In the genomic region with DNA sequence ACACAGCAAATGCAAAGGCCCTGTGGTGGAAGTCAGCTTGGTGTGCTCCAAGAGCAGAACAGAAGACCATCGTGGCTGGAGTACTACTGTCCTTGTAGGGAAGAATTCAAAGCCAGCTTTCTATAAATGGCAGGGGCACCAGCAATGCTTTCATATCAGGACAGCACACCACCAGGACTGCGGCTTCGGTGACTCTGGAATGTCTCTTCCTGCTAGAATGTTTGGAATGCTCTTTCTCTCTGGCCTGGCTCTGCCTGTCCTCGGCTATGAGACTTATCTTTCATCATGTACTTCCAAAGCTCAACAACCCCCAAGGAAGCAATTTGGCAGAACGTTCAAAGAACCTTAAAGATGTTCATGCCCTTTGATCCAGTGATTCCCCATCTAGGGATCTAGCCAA, we compare ENCODE assay signal across 30 cellular contexts. TPM values are rescaled to one million over a fixed set of nuclear protein-coding genes. Genes with fewer than 3 reads are reported as not detected.
A peak's percentile ranks its signal among the peaks of the same experiment; 100 is the strongest.
DNase-seq lines count a peak whose midpoint lies in the region; ATAC-seq, FAIRE-seq and TF ChIP-seq lines count a peak whose summit lies in the region.
"Had no signal": no experiment of that assay in that cellular context is flagged by ENCODE, and none has a peak within 500 bp of the region (broad histone marks: within the 10 kb centered on the region; RNA-seq: fewer than 3 reads in every experiment).

No MANE protein-coding gene starts in this region.

- no peak overlapping the region for H2BK20ac ChIP-seq in H9 (ENCODE audit: low read depth, low read length, poor library complexity, severe bottlenecking)

- H2AFZ ChIP-seq in H9 (ENCODE audit: low read length) (no peak overlapping the region), K562 (ENCODE audit: low read depth, low read length) (no peak overlapping the region)

- no peak overlapping the region for H2BK5ac ChIP-seq in H9 (ENCODE audit: insufficient read length, low read length)
- no peak overlapping the region for H2BK5ac ChIP-seq in mesendoderm (ENCODE audit: low read length)

- no peak overlapping the region for H3K4me3 Mint-ChIP-seq in H9
- H3K4me3 Mint-ChIP-seq: activated CD4-positive, alpha-beta T cell treated with anti-CD3 and anti-CD28 coated beads, Interleukin-2, amount 10 ng/mL, durations not matched to agents 24 days and 14 days; activated T-cell treated with anti-CD3 and anti-CD28 coated beads, Interleukin-2, amount 50 U/mL, for 24 hours; CD4-positive, alpha-beta memory T cell; HFFc6; stimulated activated naive B cell treated with anti-CD40 and anti-IgM and Interleukin-4, amounts not matched to agents 10 μg/mL and 1 μg/mL and 100 μg/mL, for 72 hours had no signal

- H3K79me2 ChIP-seq in H9 (ENCODE audit: insufficient read depth, low read length) (no peaks in the 10 kb centered on the region), K562 (ENCODE audit: control insufficient read depth, insufficient read depth, low read length) (no peaks in the 10 kb centered on the region), mesendoderm (ENCODE audit: control insufficient read depth, insufficient read depth, low read length) (no peaks in the 10 kb centered on the region)

- intact Hi-C loops in K562 (cut with micrococcal nuclease) = no loop called here

- peaks cover 0 to 2% of the 10 kb centered on the region in 2 experiments; a peak in 1 of 5 replicates for H3K9me3 Mint-ChIP-seq in H9
- H3K9me3 Mint-ChIP-seq: activated CD4-positive, alpha-beta T cell treated with anti-CD3 and anti-CD28 coated beads, Interleukin-2, amount 10 ng/mL, durations not matched to agents 24 days and 14 days; activated T-cell treated with anti-CD3 and anti-CD28 coated beads, Interleukin-2, amount 50 U/mL, for 24 hours; HFFc6 had no signal

- no peak overlapping the region for H3K4me3 ChIP-seq in K562
- no peak overlapping the region for H3K4me3 ChIP-seq in mesendoderm (ENCODE audit: low read length)
- H3K4me3 ChIP-seq in MG63 = no peak overlapping the region
- H3K4me3 ChIP-seq: body of pancreas, prostate gland, sigmoid colon, suprapubic skin had no signal

- no peak overlapping the region for H3K23ac ChIP-seq in H9 (ENCODE audit: insufficient read length, low read depth, low read length)
- H3K23ac ChIP-seq in mesendoderm (ENCODE audit: low read length) = no peak overlapping the region

- H3K14ac ChIP-seq in H9 (ENCODE audit: insufficient read depth, low read length) = no peak overlapping the region

- H3K79me1 ChIP-seq in H9 (ENCODE audit: insufficient read depth, low read depth, low read length, poor library complexity, severe bottlenecking) = no peaks in the 10 kb centered on the region
- H3K79me1 ChIP-seq in mesendoderm (ENCODE audit: low read length) = no peaks in the 10 kb centered on the region

- H4K8ac ChIP-seq in H9 (replicated peaks; ENCODE audit: insufficient read length, low read depth, low read length) = no peak overlapping the region
- no peak overlapping the region for H4K8ac ChIP-seq in mesendoderm (ENCODE audit: low read depth, low read length)

- CTCF ChIA-PET in K562 (lab: Yijun Ruan, JAX; ENCODE audit: low intra/inter-chr PET ratio) = no interaction called here

- H2AK5ac ChIP-seq in H9 (ENCODE audit: insufficient read length, low read length) (no peak overlapping the region), mesendoderm (ENCODE audit: low read length) (no peak overlapping the region)

- H2BK120ac ChIP-seq in H9 (ENCODE audit: low read depth, low read length, poor library complexity, severe bottlenecking) = no peak overlapping the region
- H2BK120ac ChIP-seq in mesendoderm (ENCODE audit: low read depth, low read length) = no peak overlapping the region

- H3K4me2 ChIP-seq in H9 (ENCODE audit: insufficient read depth, insufficient read length, low read length) (no peak overlapping the region), K562 (ENCODE audit: insufficient read depth, low read length) (no peak overlapping the region), mesendoderm (ENCODE audit: low read length) (no peak overlapping the region)

- H3K9ac ChIP-seq in H9 (ENCODE audit: extremely low read depth, insufficient read length, low read length) (no peak overlapping the region), K562 (ENCODE audit: insufficient read depth in 1 of 2, low read depth in 2 of 2, low read length in 2 of 2) (no peak overlapping the region), mesendoderm (ENCODE audit: low read length) (no peak overlapping the region)

- TF ChIP-seq RAD21 in K562 (CRISPR knock-in tag; conservative IDR thresholded peaks at IDR 0.05 in 1 of 2, IDR thresholded peaks at IDR 0.05 in 1 of 2) = no peak

- in situ Hi-C loops in K562 (cut with MboI) (no loop called here), GM13977 (cut with MboI; ENCODE audit: low pct_unique_long_range_greater_than_20kb, low sequenced_read_pairs, unreplicated experiment) (no loop called here)

- H3K27me3 ChIP-seq in H9 (ENCODE audit: insufficient read depth, low read length) = no peaks in the 10 kb centered on the region
- H3K27me3 ChIP-seq in K562 (ENCODE audit: control insufficient read depth in 2 of 2, insufficient read depth in 2 of 2, low read length in 2 of 2) = no peaks in the 10 kb centered on the region
- no peaks in the 10 kb centered on the region for H3K27me3 ChIP-seq in mesendoderm (ENCODE audit: insufficient read depth, low read length, poor library complexity)
- no peaks in the 10 kb centered on the region; the same call in 1 of the 2 replicates for H3K27me3 ChIP-seq in MG63
- H3K27me3 ChIP-seq: body of pancreas, sigmoid colon had no signal

- H3K18ac ChIP-seq in H9 (ENCODE audit: insufficient read length, low read depth, low read length) (no peak overlapping the region), mesendoderm (ENCODE audit: low read length) (no peak overlapping the region)

- no peak overlapping the region for H3K27ac ChIP-seq in H9 (ENCODE audit: insufficient read length, low read depth, low read length)
- H3K27ac ChIP-seq in K562 (ENCODE audit: extremely low read depth, low read depth, low read length) = no peak overlapping the region
- no peak overlapping the region for H3K27ac ChIP-seq in mesendoderm (ENCODE audit: low read depth, low read length)
- H3K27ac ChIP-seq: body of pancreas, prostate gland, sigmoid colon, suprapubic skin had no signal

- no peaks in the 10 kb centered on the region; the same call in 1 of the 2 replicates for H3K27me3 Mint-ChIP-seq in H9 (ENCODE audit: low read depth)
- H3K27me3 Mint-ChIP-seq: activated CD4-positive, alpha-beta T cell treated with anti-CD3 and anti-CD28 coated beads, Interleukin-2, amount 10 ng/mL, durations not matched to agents 24 days and 14 days had no signal

- H4K91ac ChIP-seq in H9 (ENCODE audit: insufficient read length, low read depth, low read length) = no peak overlapping the region

- FAIRE-seq in K562 (lab: Jason Lieb, UNC) = no peak

- no peak overlapping the region for H3K27ac Mint-ChIP-seq in H9
- H3K27ac Mint-ChIP-seq: activated CD4-positive, alpha-beta T cell treated with anti-CD3 and anti-CD28 coated beads, Interleukin-2, amount 10 ng/mL, durations not matched to agents 24 days and 14 days; activated T-cell treated with anti-CD3 and anti-CD28 coated beads, Interleukin-2, amount 50 U/mL, for 24 hours; CD4-positive, alpha-beta memory T cell; HFFc6; stimulated activated naive B cell treated with anti-CD40 and anti-IgM and Interleukin-4, amounts not matched to agents 10 μg/mL and 1 μg/mL and 100 μg/mL, for 72 hours had no signal

- H3K4me1 Mint-ChIP-seq in H9 = peaks cover 10 to 18% of the 10 kb centered on the region in 2 experiments
- H3K4me1 Mint-ChIP-seq: activated CD4-positive, alpha-beta T cell treated with anti-CD3 and anti-CD28 coated beads, Interleukin-2, amount 10 ng/mL, durations not matched to agents 24 days and 14 days; CD4-positive, alpha-beta memory T cell; stimulated activated naive B cell treated with anti-CD40 and anti-IgM and Interleukin-4, amounts not matched to agents 10 μg/mL and 1 μg/mL and 100 μg/mL, for 72 hours had no signal

- no peaks in the 10 kb centered on the region for H3K23me2 ChIP-seq in H9 (ENCODE audit: insufficient read length, low read depth, low read length, poor library complexity, severe bottlenecking)

- H3K36me3 Mint-ChIP-seq in H9 (ENCODE audit: insufficient read depth in 1 of 3, low read depth in 3 of 3) = no peaks in the 10 kb centered on the region
- H3K36me3 Mint-ChIP-seq: CD4-positive, alpha-beta memory T cell; stimulated activated naive B cell treated with anti-CD40 and anti-IgM and Interleukin-4, amounts not matched to agents 10 μg/mL and 1 μg/mL and 100 μg/mL, for 72 hours had no signal

- H4K5ac ChIP-seq in H9 (ENCODE audit: insufficient read length, low read depth, low read length) (no peak overlapping the region), mesendoderm (ENCODE audit: low read length) (no peak overlapping the region)

- TF ChIP-seq CTCF in H9 (conservative IDR thresholded peaks at IDR 0.05) (no peak), K562 (IDR thresholded peaks at IDR 0.05 in 2 of 3, conservative IDR thresholded peaks at IDR 0.05 in 1 of 3; ENCODE audit: insufficient read depth in 2 of 3, low read depth in 1 of 3, low read length in 3 of 3) (no peak), GM13977 (IDR thresholded peaks at IDR 0.05; ENCODE audit: extremely low read depth, insufficient read depth, missing control alignments) (no peak)

- no peaks in the 10 kb centered on the region for H3K36me3 ChIP-seq in K562 (ENCODE audit: control insufficient read depth, insufficient read depth, low read length)
- H3K36me3 ChIP-seq in mesendoderm (ENCODE audit: control insufficient read depth, insufficient read depth, low read length) = no peaks in the 10 kb centered on the region
- no peaks in the 10 kb centered on the region for H3K36me3 ChIP-seq in MG63
- H3K36me3 ChIP-seq: prostate gland, sigmoid colon, suprapubic skin had no signal

- ATAC-seq in K562 = no peak
- no peak for ATAC-seq in GM19328 (IDR thresholded peaks at IDR 0.05; ENCODE audit: unreplicated experiment)
- ATAC-seq: body of pancreas; Panc1; stimulated activated naive B cell treated with anti-CD40 and anti-IgM and Interleukin-4, amounts not matched to agents 10 μg/mL and 1 μg/mL and 100 μg/mL, for 72 hours had no signal

- H2BK15ac ChIP-seq in H9 (ENCODE audit: low read depth, low read length) = no peak overlapping the region
- no peak overlapping the region for H2BK15ac ChIP-seq in mesendoderm (replicated peaks; ENCODE audit: low read depth)

- no peak for TF ChIP-seq EP300 in K562 (IDR thresholded peaks at IDR 0.05; ENCODE audit: low read length)

- no peaks in the 10 kb centered on the region for H3K9me3 ChIP-seq in H9 (ENCODE audit: control insufficient read depth, low read depth, low read length)
- no peaks in the 10 kb centered on the region for H3K9me3 ChIP-seq in K562 (replicated peaks; ENCODE audit: control insufficient read depth, insufficient read depth, low read depth, low read length)
- no peaks in the 10 kb centered on the region for H3K9me3 ChIP-seq in MG63
- H3K9me3 ChIP-seq: body of pancreas, prostate gland, sigmoid colon, suprapubic skin had no signal

- no CpG with 5 or more reads among the region's 5 CpGs for WGBS in H9 (ENCODE audit: extremely low coverage, insufficient read length, low lambda C conversion rate)
- 2% methylated on average over 5 of the region's 5 CpGs for WGBS in K562 (ENCODE audit: insufficient coverage, low coverage, missing lambda C conversion rate)
- WGBS in mesendoderm (ENCODE audit: extremely low coverage, insufficient coverage, low lambda C conversion rate) = no CpG with 5 or more reads among the region's 5 CpGs

- no TSS peak for BruUV-seq in K562 (replicated peaks; lab: Mats Ljungman, UMichigan)

- no peaks in the 10 kb centered on the region for H3K4me1 ChIP-seq in H9 (ENCODE audit: insufficient read depth, low read length)
- no peaks in the 10 kb centered on the region for H3K4me1 ChIP-seq in K562 (replicated peaks in 1 of 2; ENCODE audit: control insufficient read depth in 2 of 2, insufficient read depth in 2 of 2, low read length in 2 of 2)
- H3K4me1 ChIP-seq in mesendoderm (ENCODE audit: control insufficient read depth, low read depth, low read length) = no peaks in the 10 kb centered on the region
- H3K4me1 ChIP-seq: body of pancreas, prostate gland, sigmoid colon, suprapubic skin had no signal

- H2BK12ac ChIP-seq in H9 (ENCODE audit: insufficient read length, low read depth, low read length) = no peak overlapping the region

- H3T11ph ChIP-seq in H9 (ENCODE audit: low read length) = no peak overlapping the region

- no peak overlapping the region for H3K4ac ChIP-seq in H9 (ENCODE audit: low read depth, low read length)
- H3K4ac ChIP-seq in mesendoderm (ENCODE audit: low read depth, low read length) = no peak overlapping the region

- H3K56ac ChIP-seq in H9 (ENCODE audit: insufficient read length, low read depth, low read length) (no peak overlapping the region), mesendoderm (ENCODE audit: low read length) (no peak overlapping the region)

- POLR2A ChIA-PET in K562 (lab: Yijun Ruan, JAX) = no interaction called here

- no peak for TF ChIP-seq POLR2A in K562 (conservative IDR thresholded peaks at IDR 0.05)

- no peaks in the 10 kb centered on the region for H3K9me1 ChIP-seq in K562 (ENCODE audit: control insufficient read depth, insufficient read depth, low read length)

- DNase-seq in A172 (ENCODE audit: low spot score) (peak; percentile 25), H9 (peak; percentile 36), K562 (ENCODE audit: extremely low read depth in 1 of 4, low spot score in 3 of 4) (no peak), mesendoderm (peak; percentile 91), MG63 (no peak), dedifferentiated amniotic fluid mesenchymal stem cell (ENCODE audit: extremely low spot score) (no peak), GM13977 (ENCODE audit: low spot score) (no peak)
- DNase-seq: 8988T; activated CD4-positive, alpha-beta T cell treated with anti-CD3 and anti-CD28 coated beads, Interleukin-2, amount 10 ng/mL, durations not matched to agents 24 days and 14 days; activated gamma-delta T cell treated with Interleukin-2 at 50 U/mL for 16 hours; activated T-cell treated with anti-CD3 and anti-CD28 coated beads, Interleukin-2, amount 50 U/mL, for 24 hours; body of pancreas; CD4-positive, alpha-beta memory T cell; DMS 273 treated with DMSO at 0.1 percent for 48 hours; GDM1; HFFc6; Karpas-422; kidney glomerular epithelial cell; NCI-H1048; NCI-H1930; NCI-H526 treated with DMSO at 0.1 percent for 48 hours; nucleus accumbens; SHP77; sigmoid colon; stimulated activated CD4-positive, alpha-beta T cell treated with anti-CD3 and anti-CD28 coated beads, Interleukin-15, amount 100 ng/mL, for 24 hours; stimulated activated naive B cell treated with anti-CD40 and anti-IgM and Interleukin-4, amounts not matched to agents 10 μg/mL and 1 μg/mL and 100 μg/mL, for 72 hours had no signal

- H4K20me1 ChIP-seq in H9 (ENCODE audit: control insufficient read depth, insufficient read depth, insufficient read length) (no peaks in the 10 kb centered on the region), K562 (replicated peaks; ENCODE audit: control insufficient read depth, insufficient read depth, low read length) (no peaks in the 10 kb centered on the region)

RNA-seq across cellular contexts. Expression of a gene that starts 52.7 kb away (rescaled TPM):
- total RNA-seq in A172 (2014; rRNA removed; shearing (Covaris generic)) = 94.6 and 149 TPM in 2 replicates
- total RNA-seq in H9 (2021) (not detected in 2 replicates), K562 (2014; rRNA removed) (not detected in 2 replicates), K562 (2014; rRNA removed; fragmentation: Illumina TruSeq; extraction: Trizol) (not detected in 2 replicates), K562 (2015; rRNA removed; fragmentation: Illumina TruSeq; extraction: Trizol) (not detected in 2 replicates), K562 (2021) (not detected in 2 replicates)
- total RNA-seq in K562 (2011; cell fraction: chromatin; rRNA removed; ENCODE audit: low replicate concordance) = not detected in 2 replicates
- total RNA-seq in K562 (2011; cell fraction: nucleolus; rRNA removed) = not detected in 2 replicates
- total RNA-seq in K562 (2011; cell fraction: nucleoplasm; rRNA removed) = not detected in 2 replicates
- polyA plus RNA-seq in K562 (2011; rRNA removed) (not detected in 2 replicates), K562 (2014; fragmentation: Illumina TruSeq; extraction: Trizol) (not detected in 2 replicates), K562 (2014; fragmentation: Nextera tagmentation; extraction: Ambion mirVana) (not detected), K562 (2014; rRNA removed) (not detected in 2 replicates)
- not detected in 2 replicates for polyA plus RNA-seq in K562 (2011; cell fraction: cytosol; rRNA removed)
- not detected in 2 replicates for polyA plus RNA-seq in K562 (2011; cell fraction: nucleus; rRNA removed)
- polyA plus RNA-seq in K562 (2012) = not detected in 2 replicates
- not detected in 2 replicates for polyA minus RNA-seq in K562 (2011; rRNA and poly(A)+ RNA removed)
- not detected in 2 replicates for polyA minus RNA-seq in K562 (2011; cell fraction: cytosol; rRNA and poly(A)+ RNA removed)
- polyA minus RNA-seq in K562 (2011; cell fraction: nucleus; rRNA and poly(A)+ RNA removed) = not detected in 2 replicates
- 0.11 TPM for polyA plus RNA-seq in mesendoderm (2013, experiment 1 of 2)
- 0.18 TPM for polyA plus RNA-seq in mesendoderm (2013, experiment 2 of 2)
- total RNA-seq in MG63 (2014; rRNA removed; shearing (Covaris generic); ENCODE audit: low replicate concordance) = 7.0 and 7.7 TPM in 2 replicates

Comparison
In these comparisons a context has a peak if more than half of its experiments do, and no peak if none do; other contexts are left out.
1. DNase-seq: peak in A172 (single experiment), H9 (single experiment) and mesendoderm (single experiment); none in K562 (0 of 4), MG63 (single experiment), dedifferentiated amniotic fluid mesenchymal stem cell (single experiment) and GM13977 (single experiment).
2. RNA of a gene that starts 52.7 kb away (total RNA-seq): 94.6 to 149 TPM in A172; 7.0 to 7.7 TPM in MG63, not detected in H9 and not detected in K562; every median in the first group is over 10 times any median in the second.